19 cellular contexts compared by ENCODE assay signal in genomic region chr18:28267878-28268625, GRCh38.
A peak's percentile ranks its signal among the peaks of the same experiment; 100 is the strongest.
DNase-seq lines count a peak whose midpoint lies in the region; ATAC-seq and TF ChIP-seq lines count a peak whose summit lies in the region.
"Had no signal": no experiment of that assay in that cellular context is flagged by ENCODE, and none has a peak within 500 bp of the region (broad histone marks: within the 10 kb centered on the region; RNA-seq: fewer than 3 reads in every experiment).

No MANE protein-coding gene starts in this region.

- H3K4me1 ChIP-seq in lower lobe of right lung: no peaks in the 10 kb centered on the region
- H3K4me1 ChIP-seq in ovary (ENCODE audit: insufficient read depth): no peaks in the 10 kb centered on the region
- H3K4me1 ChIP-seq: left ventricle myocardium inferior, tibial nerve had no signal

- H3K36me3 ChIP-seq in lower lobe of right lung (no peaks in the 10 kb centered on the region), ovary (no peaks in the 10 kb centered on the region)
- H3K36me3 ChIP-seq: left ventricle myocardium inferior, tibial nerve had no signal

- no peak for TF ChIP-seq POLR2A in ovary (IDR thresholded peaks at IDR 0.05)

- H3K4me3 ChIP-seq in epithelial cell of proximal tubule (ENCODE audit: low read depth, low read length) (no peak overlapping the region), lower lobe of right lung (no peak overlapping the region), ovary (no peak overlapping the region)
- H3K4me3 ChIP-seq: hepatocyte, left ventricle myocardium inferior, tibial nerve had no signal

- no peak for TF ChIP-seq EP300 in ovary (IDR thresholded peaks at IDR 0.05)

- no peak for ATAC-seq in lower lobe of right lung
- no peak for ATAC-seq in HG02678 (IDR thresholded peaks at IDR 0.05; ENCODE audit: unreplicated experiment)
- ATAC-seq: CD8-positive, alpha-beta T cell; natural killer cell treated with Interleukin-12 subunit alpha and Interleukin-12 subunit beta and Interleukin-15 and Interleukin-18, amount 100 ng/mL, for 72 hours; right cardiac atrium had no signal

- H3K27ac ChIP-seq in lower lobe of right lung (no peak overlapping the region), ovary (no peak overlapping the region)
- H3K27ac ChIP-seq: epithelial cell of prostate, hepatocyte, left ventricle myocardium inferior, tibial nerve had no signal

- WGBS in ovary, 3 donors: 35 to 43% (median 37%) methylated on average over 4 of the region's 4 CpGs

- H3K27me3 ChIP-seq in lower lobe of right lung (ENCODE audit: low read depth): no peaks in the 10 kb centered on the region
- H3K27me3 ChIP-seq in ovary: no peaks in the 10 kb centered on the region
- H3K27me3 ChIP-seq: hepatocyte, tibial nerve had no signal

- intact Hi-C loops in lower lobe of right lung (cut with DNase I): no loop called here
- intact Hi-C loops in ovary (cut with DNase I): no loop called here

- DNase-seq in GM04504 (ENCODE audit: low read depth): peak; percentile 1
- peak; percentile 53 for DNase-seq in RPMI7951 (ENCODE audit: low read depth)
- DNase-seq in epithelial cell of proximal tubule (ENCODE audit: low read depth): peak; percentile 4
- DNase-seq in non-pigmented ciliary epithelial cell (ENCODE audit: low read depth): peak; percentile 40
- DNase-seq in lower lobe of right lung: no peak
- DNase-seq in amygdala (lab: John Stamatoyannopoulos, UW): no peak
- DNase-seq in ovary: no peak
- DNase-seq: activated naive CD4-positive, alpha-beta T cell treated with anti-CD3 and anti-CD28 coated beads, Interleukin-2, amount 50 U/mL, for 16 hours; CD8-positive, alpha-beta T cell; left ventricle myocardium inferior; NCI-H1105; NCI-H345; right cardiac atrium; stimulated activated CD4-positive, alpha-beta T cell treated with anti-CD3 and anti-CD28 coated beads, Interleukin-4, amount 100 ng/mL, for 1 hour had no signal

- H3K9me3 ChIP-seq in lower lobe of right lung (no peaks in the 10 kb centered on the region), ovary (no peaks in the 10 kb centered on the region)

- TF ChIP-seq CTCF in epithelial cell of proximal tubule (conservative IDR thresholded peaks at IDR 0.05; ENCODE audit: low read depth, low read length) (no peak), lower lobe of right lung (IDR thresholded peaks at IDR 0.05) (no peak), ovary (IDR thresholded peaks at IDR 0.05) (no peak)

Comparison
In these comparisons a context has a peak if more than half of its experiments do, and no peak if none do; other contexts are left out.
1. DNase-seq: peak in GM04504 (single experiment), RPMI7951 (single experiment), epithelial cell of proximal tubule (single experiment) and non-pigmented ciliary epithelial cell (single experiment); none in lower lobe of right lung (single experiment), amygdala (0 of 56) and ovary (0 of 5).